ENCODE assay signal across 1 cellular context in genomic region chr9:77933019-77933418, GRCh38.
TF ChIP-seq lines count a peak whose summit lies in the region.

No MANE protein-coding gene starts in this region.

TF ChIP-seq in GM12878, 131 proteins besides CTCF, POLR2A, EP300 and RAD21 (continued from another document):
- TF ChIP-seq ZBTB11 (CRISPR knock-in tag; IDR thresholded peaks at IDR 0.05) (no peak), CREM (IDR thresholded peaks at IDR 0.05; ENCODE audit: low read depth) (no peak), ZNF274 (IDR thresholded peaks at IDR 0.05; ENCODE audit: insufficient read depth, insufficient read length) (no peak), IRF5 (IDR thresholded peaks at IDR 0.05; ENCODE audit: borderline replicate concordance) (no peak), KAT2A (conservative IDR thresholded peaks at IDR 0.05; ENCODE audit: control insufficient read depth, low read depth, low read length) (no peak), ASH2L (IDR thresholded peaks at IDR 0.05; ENCODE audit: borderline replicate concordance, low read depth) (no peak), ZNF24 (IDR thresholded peaks at IDR 0.05) (no peak), MLLT1 (IDR thresholded peaks at IDR 0.05) (no peak), BCL3 (IDR thresholded peaks at IDR 0.05; ENCODE audit: borderline replicate concordance, insufficient read depth, low read depth, low read length, poor library complexity, severe bottlenecking) (no peak)
